In genomic region chr14:89855961-89856360, GRCh38 we compare ENCODE assay signal across 18 cellular contexts.
DNase-seq lines count a peak whose midpoint lies in the region; ATAC-seq, FAIRE-seq and TF ChIP-seq lines count a peak whose summit lies in the region.
"Had no signal": no experiment of that assay in that cellular context is flagged by ENCODE, and none has a peak within 500 bp of the region (broad histone marks: within the 10 kb centered on the region; RNA-seq: fewer than 3 reads in every experiment).

No MANE protein-coding gene starts in this region.

- H3K9me3 ChIP-seq in PC-3 (ENCODE audit: low read length) (no peaks in the 10 kb centered on the region), keratinocyte (ENCODE audit: control insufficient read depth, low read depth, low read length) (no peaks in the 10 kb centered on the region)
- H3K9me3 ChIP-seq in naive thymus-derived CD4-positive, alpha-beta T cell (ENCODE audit: control insufficient read depth in 2 of 3, low read length in 3 of 3) = no peaks in the 10 kb centered on the region
- H3K9me3 ChIP-seq: BE2C, esophagus muscularis mucosa had no signal

- no peaks in the 10 kb centered on the region for H3K9me2 ChIP-seq in PC-3 (replicated peaks; ENCODE audit: low read length)

- POLR2A ChIA-PET in PC-3 (lab: Charles Lee; ENCODE audit: unreplicated experiment) = no interaction called here
- POLR2A ChIA-PET in naive thymus-derived CD4-positive, alpha-beta T cell (lab: Charles Lee) = no interaction called here

- BruUV-seq in PC-3 (replicated peaks; lab: Mats Ljungman, UMichigan) = no TSS peak

- H3K27ac ChIP-seq in PC-3 (ENCODE audit: low read length) (peak overlapping the region; percentile 83), keratinocyte (ENCODE audit: control insufficient read depth, insufficient read depth, low read length) (no peak overlapping the region)
- no peak overlapping the region for H3K27ac ChIP-seq in naive thymus-derived CD4-positive, alpha-beta T cell (ENCODE audit: low read depth, low read length)
- H3K27ac ChIP-seq: esophagus muscularis mucosa had no signal

- dilution Hi-C loops in keratinocyte (cut with MboI; ENCODE audit: extremely low pct_ligation_motif_present, low sequenced_read_pairs) = no loop called here

- H3K9ac ChIP-seq in PC-3 (ENCODE audit: low read length) = peak overlapping the region; percentile 25; the same call in 1 of the 2 replicates
- H3K9ac ChIP-seq in keratinocyte (ENCODE audit: control insufficient read depth, extremely low read depth, insufficient read depth, low read length) = no peak overlapping the region

- DNase-seq in AG09309 (ENCODE audit: low read depth) (peak; percentile 82), PC-3 (peak; percentile 73), cardiac fibroblast (ENCODE audit: low read depth in 2 of 2) (peak; percentile 83 to 89), keratinocyte (ENCODE audit: low read depth, low spot score) (no peak)
- no peak for DNase-seq in effector memory CD8-positive, alpha-beta T cell
- no peak for DNase-seq in naive thymus-derived CD4-positive, alpha-beta T cell
- DNase-seq in activated CD4-positive, alpha-beta T cell treated with anti-CD3 and anti-CD28 coated beads, Interleukin-2, amount 50 U/mL, for 48 hours = no peak
- DNase-seq: activated naive CD4-positive, alpha-beta T cell treated with anti-CD3 and anti-CD28 coated beads for 36 hours; BE2C; NCI-H187; SHP77; stimulated activated CD4-positive, alpha-beta T cell treated with anti-CD3 and anti-CD28 coated beads, Interleukin-2, amount 100 ng/mL, for 24 hours had no signal

- H4K20me1 ChIP-seq in PC-3 (ENCODE audit: low read length) (no peaks in the 10 kb centered on the region), keratinocyte (ENCODE audit: control insufficient read depth, extremely low read depth, insufficient read depth, low read length) (no peaks in the 10 kb centered on the region)

- H3K27ac Mint-ChIP-seq in effector memory CD8-positive, alpha-beta T cell = no peak overlapping the region
- no peak overlapping the region for H3K27ac Mint-ChIP-seq in naive thymus-derived CD4-positive, alpha-beta T cell
- H3K27ac Mint-ChIP-seq: activated naive CD4-positive, alpha-beta T cell treated with anti-CD3 and anti-CD28 coated beads for 36 hours had no signal

- no peaks in the 10 kb centered on the region for H3K27me3 Mint-ChIP-seq in effector memory CD8-positive, alpha-beta T cell
- H3K27me3 Mint-ChIP-seq in naive thymus-derived CD4-positive, alpha-beta T cell = peaks cover 0 to 2% (median 0%) of the 10 kb centered on the region in 5 donors

- H3K36me3 Mint-ChIP-seq in effector memory CD8-positive, alpha-beta T cell (ENCODE audit: insufficient read depth) = no peaks in the 10 kb centered on the region
- H3K36me3 Mint-ChIP-seq in naive thymus-derived CD4-positive, alpha-beta T cell = peaks cover 0 to 1% (median under 1%) of the 10 kb centered on the region in 5 donors

- H3F3A ChIP-seq in PC-3 (ENCODE audit: low read length, unreplicated experiment) = peaks cover 4% of the 10 kb centered on the region

- H3K36me3 ChIP-seq in PC-3 (ENCODE audit: low read depth, low read length) (no peaks in the 10 kb centered on the region), keratinocyte (ENCODE audit: control insufficient read depth in 2 of 2, extremely low read depth in 1 of 2, insufficient read depth in 2 of 2, low read length in 2 of 2) (no peaks in the 10 kb centered on the region)
- H3K36me3 ChIP-seq in naive thymus-derived CD4-positive, alpha-beta T cell (ENCODE audit: control insufficient read depth in 2 of 3, insufficient read depth in 3 of 3, low read length in 3 of 3) = no peaks in the 10 kb centered on the region
- H3K36me3 ChIP-seq: BE2C, esophagus muscularis mucosa had no signal

- H3K79me2 ChIP-seq in PC-3 (ENCODE audit: low read length) = no peaks in the 10 kb centered on the region
- H3K79me2 ChIP-seq in keratinocyte (ENCODE audit: control insufficient read depth, insufficient read depth, low read length) = no peaks in the 10 kb centered on the region

- H3K9me3 Mint-ChIP-seq in effector memory CD8-positive, alpha-beta T cell = no peaks in the 10 kb centered on the region
- peaks cover 0 to 2% (median 0%) of the 10 kb centered on the region in 11 donors for H3K9me3 Mint-ChIP-seq in naive thymus-derived CD4-positive, alpha-beta T cell

- no peaks in the 10 kb centered on the region for H3K4me1 Mint-ChIP-seq in effector memory CD8-positive, alpha-beta T cell (ENCODE audit: low read depth in 2 of 2)
- H3K4me1 Mint-ChIP-seq in naive thymus-derived CD4-positive, alpha-beta T cell = no peaks in the 10 kb centered on the region

- H3K27me3 ChIP-seq in PC-3 (ENCODE audit: low read length) = no peaks in the 10 kb centered on the region
- H3K27me3 ChIP-seq in keratinocyte (ENCODE audit: control insufficient read depth, extremely low read depth, insufficient read depth, low read length) = no peaks in the 10 kb centered on the region
- H3K27me3 ChIP-seq in naive thymus-derived CD4-positive, alpha-beta T cell (ENCODE audit: control insufficient read depth in 2 of 2, insufficient read depth in 2 of 2, low read length in 2 of 2) = no peaks in the 10 kb centered on the region
- H3K27me3 ChIP-seq: BE2C, esophagus muscularis mucosa had no signal

- no peak overlapping the region for H3K4me3 ChIP-seq in AG09309 (ENCODE audit: control insufficient read depth, low read depth, low read length)
- H3K4me3 ChIP-seq in PC-3 (ENCODE audit: low read length) = no peak overlapping the region
- H3K4me3 ChIP-seq in cardiac fibroblast (replicated peaks in 1 of 2; ENCODE audit: low read depth in 2 of 2, low read length in 2 of 2) = no peak overlapping the region
- H3K4me3 ChIP-seq in keratinocyte (ENCODE audit: control insufficient read depth in 2 of 3, extremely low read depth in 1 of 3, insufficient read depth in 2 of 3, low read depth in 1 of 3, low read length in 3 of 3) = no peak overlapping the region
- no peak overlapping the region for H3K4me3 ChIP-seq in naive thymus-derived CD4-positive, alpha-beta T cell (ENCODE audit: low read length)
- H3K4me3 ChIP-seq: esophagus muscularis mucosa had no signal

- CTCF ChIA-PET in PC-3 (lab: Charles Lee) = interaction anchor here (0.6 to 0.7 kb wide), 2 partner anchors 165 to 249 kb away, joined by 3 to 7 read pairs; no protein-coding TSS in a partner anchor
- CTCF ChIA-PET in naive thymus-derived CD4-positive, alpha-beta T cell (lab: Charles Lee) = no interaction called here

- peaks cover 29% of the 10 kb centered on the region for H3K4me1 ChIP-seq in PC-3 (ENCODE audit: insufficient read depth, low read length)
- peaks cover 12% of the 10 kb centered on the region for H3K4me1 ChIP-seq in keratinocyte (ENCODE audit: control insufficient read depth, extremely low read depth, insufficient read depth, low read length)
- no peaks in the 10 kb centered on the region for H3K4me1 ChIP-seq in naive thymus-derived CD4-positive, alpha-beta T cell (ENCODE audit: control insufficient read depth in 2 of 2, insufficient read depth in 2 of 2, low read length in 2 of 2)
- H3K4me1 ChIP-seq: BE2C had no signal

- H3K4me3 Mint-ChIP-seq in effector memory CD8-positive, alpha-beta T cell = no peak overlapping the region
- H3K4me3 Mint-ChIP-seq in naive thymus-derived CD4-positive, alpha-beta T cell = no peak overlapping the region
- H3K4me3 Mint-ChIP-seq: activated naive CD4-positive, alpha-beta T cell treated with anti-CD3 and anti-CD28 coated beads for 36 hours had no signal

- no peaks in the 10 kb centered on the region for H3K9me1 ChIP-seq in keratinocyte (ENCODE audit: control insufficient read depth, extremely low read depth, insufficient read depth, low read length)

- no peak for FAIRE-seq in keratinocyte (lab: Jason Lieb, UNC)
- FAIRE-seq: colon, H54, islet of Langerhans, TTC549 had no signal

- H3K4me2 ChIP-seq in PC-3 (ENCODE audit: low read length) (peak overlapping the region; percentile 60), keratinocyte (ENCODE audit: control insufficient read depth, extremely low read depth, insufficient read depth, low read depth, low read length) (peak overlapping the region; percentile 22)

- intact Hi-C loops in PC-3 (cut with micrococcal nuclease) = loop anchor here (2.0 to 10.0 kb wide), 3 partner anchors 59 to 961 kb away; partner anchors contain the start of gene FOXN3
- intact Hi-C loops in naive thymus-derived CD4-positive, alpha-beta T cell (cut with micrococcal nuclease) = no loop called here

- ATAC-seq in PC-3 (peak; percentile 38), GM18861 (IDR thresholded peaks at IDR 0.05; ENCODE audit: unreplicated experiment) (no peak)
- no peak for ATAC-seq in effector memory CD8-positive, alpha-beta T cell (replicated peaks)
- no peak for ATAC-seq in naive thymus-derived CD4-positive, alpha-beta T cell

- H2AFZ ChIP-seq in PC-3 (ENCODE audit: low read length) = no peak overlapping the region
- H2AFZ ChIP-seq in keratinocyte (ENCODE audit: control insufficient read depth, low read length) = no peak overlapping the region

- no peak for TF ChIP-seq CTCF in AG09309 (IDR thresholded peaks at IDR 0.05; ENCODE audit: control insufficient read depth, insufficient read depth, low read depth, low read length, missing control alignments)
- TF ChIP-seq CTCF in PC-3 (conservative IDR thresholded peaks at IDR 0.05; ENCODE audit: low read depth, low read length) = no peak
- TF ChIP-seq CTCF in cardiac fibroblast (IDR thresholded peaks at IDR 0.05; ENCODE audit: low read depth, low read length) = no peak
- TF ChIP-seq CTCF in keratinocyte (optimal IDR thresholded peaks at IDR 0.05 in 1 of 3, IDR thresholded peaks at IDR 0.05 in 1 of 3, conservative IDR thresholded peaks at IDR 0.05 in 1 of 3; ENCODE audit: extremely low read depth in 1 of 3, insufficient read depth in 2 of 3, low read length in 3 of 3) = no peak

Comparison
In these comparisons a context has a peak if more than half of its experiments do, and no peak if none do; other contexts are left out.
1. DNase-seq: peak in AG09309 (single experiment), PC-3 (single experiment) and cardiac fibroblast (2 of 2); none in keratinocyte (single experiment), effector memory CD8-positive, alpha-beta T cell (0 of 3), naive thymus-derived CD4-positive, alpha-beta T cell (0 of 9) and activated CD4-positive, alpha-beta T cell treated with anti-CD3 and anti-CD28 coated beads, Interleukin-2, amount 50 U/mL, for 48 hours (0 of 2).